ENCODE assay signal across 1 cellular context in genomic region chr7:141294122-141294829, GRCh38.
TF ChIP-seq lines count a peak whose summit lies in the region.

No MANE protein-coding gene starts in this region.

TF ChIP-seq in K562, 482 proteins besides CTCF, POLR2A, EP300 and RAD21 (continued from another document and continues in another):
- TF ChIP-seq REST (CRISPR knock-in tag; IDR thresholded peaks at IDR 0.05; ENCODE audit: low read depth) (no peak), TOE1 (IDR thresholded peaks at IDR 0.05; ENCODE audit: borderline replicate concordance) (no peak), TOE1 (CRISPR knock-in tag; IDR thresholded peaks at IDR 0.05; ENCODE audit: borderline replicate concordance, low read depth) (no peak), DPF2 (IDR thresholded peaks at IDR 0.05) (no peak), ZBTB49 (CRISPR knock-in tag; IDR thresholded peaks at IDR 0.05; ENCODE audit: borderline replicate concordance) (no peak), ZBTB43 (CRISPR knock-in tag; IDR thresholded peaks at IDR 0.05) (no peak), RFX1 (IDR thresholded peaks at IDR 0.05) (no peak), E2F4 (CRISPR knock-in tag; IDR thresholded peaks at IDR 0.05; ENCODE audit: low read depth) (no peak), TCF3 (CRISPR knock-in tag; IDR thresholded peaks at IDR 0.05) (no peak), MTA2 (IDR thresholded peaks at IDR 0.05; ENCODE audit: low read depth) (no peak), ZNF165 (CRISPR knock-in tag; IDR thresholded peaks at IDR 0.05; ENCODE audit: borderline replicate concordance) (no peak), PHF8 (IDR thresholded peaks at IDR 0.05; ENCODE audit: borderline replicate concordance, low read length) (no peak), MAFG (tag; conservative IDR thresholded peaks at IDR 0.05) (peak; percentile 77), MGA (IDR thresholded peaks at IDR 0.05) (no peak), KLF10 (CRISPR knock-in tag; IDR thresholded peaks at IDR 0.05) (no peak), E2F5 (CRISPR knock-in tag; IDR thresholded peaks at IDR 0.05) (no peak), RBM34 (IDR thresholded peaks at IDR 0.05; ENCODE audit: borderline replicate concordance, insufficient read depth, low read length) (no peak), POU5F1 (IDR thresholded peaks at IDR 0.05; ENCODE audit: borderline replicate concordance, low read depth, low read length, partially characterized antibody) (no peak), MAFF (IDR thresholded peaks at IDR 0.05; ENCODE audit: low read length) (peak; percentile 66), E2F3 (CRISPR knock-in tag; IDR thresholded peaks at IDR 0.05) (no peak), RAD51 (IDR thresholded peaks at IDR 0.05; ENCODE audit: borderline replicate concordance, low read depth) (no peak), ZNF584 (CRISPR knock-in tag; IDR thresholded peaks at IDR 0.05; ENCODE audit: low read depth) (no peak), HDAC3 (IDR thresholded peaks at IDR 0.05; ENCODE audit: borderline replicate concordance, partially characterized antibody) (no peak), SNAPC5 (CRISPR knock-in tag; IDR thresholded peaks at IDR 0.05) (no peak), ZNF316 (IDR thresholded peaks at IDR 0.05) (peak; percentile 89), FOXJ3 (CRISPR knock-in tag; IDR thresholded peaks at IDR 0.05) (no peak), CBX1 (IDR thresholded peaks at IDR 0.05; ENCODE audit: low read depth) (no peak), TEAD2 (tag; IDR thresholded peaks at IDR 0.05) (no peak), RREB1 (CRISPR knock-in tag; IDR thresholded peaks at IDR 0.05) (no peak)
